8 cellular contexts compared by ENCODE assay signal in genomic region chr12:2052861-2053674, GRCh38. TPM values are rescaled to one million over a fixed set of nuclear protein-coding genes. Genes with fewer than 3 reads are reported as not detected.
DNase-seq lines count a peak whose midpoint lies in the region; ATAC-seq, FAIRE-seq and TF ChIP-seq lines count a peak whose summit lies in the region.

TSS of gene CACNA1C (plus strand) at chr12:2052987. CDS start at chr12:2053563, 576 bp downstream.

- H3K4me2 ChIP-seq in A549 (peak within 1 kb of the TSS; percentile 91), astrocyte (ENCODE audit: low read length) (peak within 1 kb of the TSS; percentile 96)

- H3K4me1 ChIP-seq in A549 (no peaks in the 10 kb centered on the region; the same call in 2 of the 3 replicates), Panc1 (ENCODE audit: control insufficient read depth, insufficient read depth, low read length) (no peaks in the 10 kb centered on the region), astrocyte (ENCODE audit: insufficient read depth, low read length) (peaks cover 3% of the 10 kb centered on the region)

- 33% methylated on average over 37 of the region's 83 CpGs for whole genome bisulfite sequencing in A549 (ENCODE audit: missing lambda C conversion rate)

- no peak within 1 kb of the TSS for H3K27ac ChIP-seq in A549
- H3K27ac ChIP-seq in Panc1 (ENCODE audit: low read length), result no peak within 1 kb of the TSS
- H3K27ac ChIP-seq in astrocyte (ENCODE audit: low read depth, low read length), result no peak within 1 kb of the TSS

- H3K4me1 Mint-ChIP-seq in astrocyte (ENCODE audit: low read depth, unreplicated experiment), result peaks cover 10% of the 10 kb centered on the region
- H3K4me1 Mint-ChIP-seq in progenitor cell of endocrine pancreas (ENCODE audit: low read depth), result peaks cover 21% of the 10 kb centered on the region

- no peak for TF ChIP-seq RAD21 in A549 (conservative IDR thresholded peaks at IDR 0.05 in 1 of 2, IDR thresholded peaks at IDR 0.05 in 1 of 2)

- no peaks in the 10 kb centered on the region for H3K9me3 Mint-ChIP-seq in astrocyte (ENCODE audit: unreplicated experiment)
- no peaks in the 10 kb centered on the region for H3K9me3 Mint-ChIP-seq in progenitor cell of endocrine pancreas (ENCODE audit: low read depth)

- no TSS peak for BruUV-seq in Panc1 (replicated peaks; lab: Mats Ljungman, UMichigan)

- intact Hi-C loops in Panc1 (cut with micrococcal nuclease; ENCODE audit: unreplicated experiment), result no loop called here

- POLR2A ChIA-PET in A549 (lab: Yijun Ruan, JAX), result no interaction called here
- POLR2A ChIA-PET in Panc1 (lab: Charles Lee), result interaction anchor here (0.6 kb wide), 1 partner anchor 400 kb away, joined by 3 read pairs; no protein-coding TSS in a partner anchor

- TF ChIP-seq CTCF in A549 (IDR thresholded peaks at IDR 0.05) (no peak), Panc1 (IDR thresholded peaks at IDR 0.05) (peak; percentile 11; the same call in 1 of the 2 replicates), astrocyte (IDR thresholded peaks at IDR 0.05; ENCODE audit: insufficient read depth, low read depth, low read length) (no peak), progenitor cell of endocrine pancreas (IDR thresholded peaks at IDR 0.05; ENCODE audit: unreplicated experiment) (peak; percentile 50)

- CTCF ChIA-PET in A549 (lab: Yijun Ruan, JAX), result no interaction called here
- CTCF ChIA-PET in Panc1 (lab: Charles Lee), result no interaction called here

- in situ Hi-C loops in Panc1 (cut with HindIII; ENCODE audit: low pct_unique_long_range_greater_than_20kb, low sequenced_read_pairs), result no loop called here

- H3K79me2 ChIP-seq in astrocyte (ENCODE audit: insufficient read depth, low read length), result no peaks in the 10 kb centered on the region

- TF ChIP-seq POLR2A in A549 (IDR thresholded peaks at IDR 0.05; ENCODE audit: low read length), result no peak

- peaks cover 57% of the 10 kb centered on the region for H3K27me3 ChIP-seq in H7 (ENCODE audit: control insufficient read depth, insufficient read depth, low read length)
- H3K27me3 ChIP-seq in Panc1 (ENCODE audit: control insufficient read depth, insufficient read depth, low read length), result peaks cover 25% of the 10 kb centered on the region
- H3K27me3 ChIP-seq in astrocyte (ENCODE audit: insufficient read depth, low read length), result peaks cover 36% of the 10 kb centered on the region

- no peaks in the 10 kb centered on the region for H3K36me3 Mint-ChIP-seq in astrocyte (ENCODE audit: low read depth, unreplicated experiment)
- no peaks in the 10 kb centered on the region for H3K36me3 Mint-ChIP-seq in progenitor cell of endocrine pancreas (ENCODE audit: insufficient read depth)

- FAIRE-seq in A549 (lab: Jason Lieb, UNC) (no peak), astrocyte (lab: Jason Lieb, UNC) (no peak)

- peak within 1 kb of the TSS; percentile 74 for H3K9ac ChIP-seq in astrocyte (ENCODE audit: low read length)

- H4K20me1 ChIP-seq in astrocyte (ENCODE audit: insufficient read depth, low read length), result peaks cover 15% of the 10 kb centered on the region

- DNase-seq in A549 (ENCODE audit: low read depth in 1 of 2, low spot score in 1 of 2) (peak in 1 of 2 experiments; percentile 30), H7 (peak; percentile 93), Panc1 (ENCODE audit: low read depth, low spot score) (no peak), astrocyte (ENCODE audit: low read depth) (peak; percentile 47), hepatic stellate cell (ENCODE audit: low spot score) (peak; percentile 85), progenitor cell of endocrine pancreas (ENCODE audit: low spot score, unreplicated experiment) (peak; percentile 60)

- no peaks in the 10 kb centered on the region for H3K36me3 ChIP-seq in H7 (replicated peaks; ENCODE audit: control insufficient read depth, insufficient read depth, low read length)
- no peaks in the 10 kb centered on the region for H3K36me3 ChIP-seq in Panc1 (ENCODE audit: control insufficient read depth, insufficient read depth, low read length)
- H3K36me3 ChIP-seq in astrocyte (ENCODE audit: insufficient read depth, low read length), result no peaks in the 10 kb centered on the region

- H3K4me3 Mint-ChIP-seq in astrocyte (ENCODE audit: unreplicated experiment) (peak within 1 kb of the TSS; percentile 91), progenitor cell of endocrine pancreas (ENCODE audit: low read depth) (peak within 1 kb of the TSS; percentile 79)

- ATAC-seq in A549 (peak; percentile 55 to 73; a peak in 4 of 6 replicates), Panc1 (peak; percentile 82), GM18907 (IDR thresholded peaks at IDR 0.05; ENCODE audit: unreplicated experiment) (no peak), HG02678 (IDR thresholded peaks at IDR 0.05; ENCODE audit: unreplicated experiment) (no peak)

- H3K27ac Mint-ChIP-seq in astrocyte (ENCODE audit: unreplicated experiment) (no peak within 1 kb of the TSS), progenitor cell of endocrine pancreas (peak within 1 kb of the TSS; percentile 79)

- H3K4me3 ChIP-seq in A549, result peak within 1 kb of the TSS; percentile 39
- peak within 1 kb of the TSS; percentile 59 for H3K4me3 ChIP-seq in H7 (ENCODE audit: insufficient read depth, low read depth, low read length)
- H3K4me3 ChIP-seq in Panc1 (ENCODE audit: low read depth in 2 of 2, low read length in 2 of 2), result peak within 1 kb of the TSS; percentile 27 to 39; a peak in 3 of 4 replicates
- H3K4me3 ChIP-seq in astrocyte (ENCODE audit: insufficient read depth, low read depth, low read length), result peak within 1 kb of the TSS; percentile 71

- no peak for TF ChIP-seq EP300 in A549 (IDR thresholded peaks at IDR 0.05)

- peak within 1 kb of the TSS; percentile 83 for H2AFZ ChIP-seq in astrocyte (ENCODE audit: low read depth, low read length)

- H3K9me3 ChIP-seq in A549, result no peaks in the 10 kb centered on the region
- H3K9me3 ChIP-seq in Panc1 (ENCODE audit: control insufficient read depth, insufficient read depth, low read depth, low read length), result no peaks in the 10 kb centered on the region
- H3K9me3 ChIP-seq in astrocyte (ENCODE audit: insufficient read depth, low read depth, low read length), result no peaks in the 10 kb centered on the region

- H3K27me3 Mint-ChIP-seq in astrocyte (ENCODE audit: low read depth, unreplicated experiment), result peaks cover 67% of the 10 kb centered on the region
- H3K27me3 Mint-ChIP-seq in progenitor cell of endocrine pancreas, result peaks cover 85% of the 10 kb centered on the region

TF ChIP-seq in A549, 52 proteins besides CTCF, POLR2A, EP300 and RAD21:
- TF ChIP-seq HDAC2 (IDR thresholded peaks at IDR 0.05), result 0 out of 2 replicates have a peak, but pooled peaks have one; percentile 31
- TF ChIP-seq HEYL (CRISPR knock-in tag; IDR thresholded peaks at IDR 0.05), result no peak

RNA-seq across cellular contexts. Expression of gene CACNA1C, which starts in this region (rescaled TPM):
- polyA plus RNA-seq in A549 (2011; rRNA removed), result 0.03 TPM in 1 of 2 replicates, not detected in the other
- 0.01 TPM in 1 of 2 replicates, not detected in the other for polyA plus RNA-seq in A549 (2012; cell fraction: cytosol; rRNA removed)
- polyA plus RNA-seq in A549 (2012; cell fraction: nucleus; rRNA removed), result not detected in 2 replicates
- polyA plus RNA-seq in A549 (2017; fragmentation: RNase III; extraction: RNeasy Plus Mini Kit Qiagen cat#74134 plus additional on column Dnase treatment), result not detected in 3 replicates
- 0.39 TPM in 1 of 2 replicates, not detected in the other for polyA minus RNA-seq in A549 (2011; rRNA and poly(A)+ RNA removed)
- 0.35 and 0.89 TPM in 2 replicates for total RNA-seq in H7 (2014; rRNA removed; shearing (Covaris generic))
- 0.03 TPM for total RNA-seq in Panc1 (2021; ENCODE audit: unreplicated experiment)
- polyA plus RNA-seq in Panc1 (2012; ENCODE audit: insufficient read length), result not detected
- total RNA-seq in astrocyte, result 1.5 and 2.1 TPM in 2 replicates
- 11.7 and 13.5 TPM in 2 replicates for total RNA-seq in progenitor cell of endocrine pancreas

Comparison
In these comparisons a context has a peak if more than half of its experiments do, and no peak if none do; other contexts are left out.
1. Peak in ATAC-seq, H3K4me3 ChIP-seq and H3K4me2 ChIP-seq in A549; RNA of the gene not detected or under 1 TPM.
2. Peak in DNase-seq and H3K4me3 ChIP-seq in H7; RNA of the gene not detected or under 1 TPM.
3. Peak in ATAC-seq and H3K4me3 ChIP-seq in Panc1; RNA of the gene not detected or under 1 TPM.
4. CTCF ChIP-seq: peak in Panc1 (single experiment) and progenitor cell of endocrine pancreas (single experiment); none in A549 (single experiment) and astrocyte (single experiment).
5. Peak in every context shown above with its lines, with median percentiles within 50 percentile points of each other: H3K4me3 ChIP-seq.